ENCODE assay signal across 10 cellular contexts in the genomic region with DNA sequence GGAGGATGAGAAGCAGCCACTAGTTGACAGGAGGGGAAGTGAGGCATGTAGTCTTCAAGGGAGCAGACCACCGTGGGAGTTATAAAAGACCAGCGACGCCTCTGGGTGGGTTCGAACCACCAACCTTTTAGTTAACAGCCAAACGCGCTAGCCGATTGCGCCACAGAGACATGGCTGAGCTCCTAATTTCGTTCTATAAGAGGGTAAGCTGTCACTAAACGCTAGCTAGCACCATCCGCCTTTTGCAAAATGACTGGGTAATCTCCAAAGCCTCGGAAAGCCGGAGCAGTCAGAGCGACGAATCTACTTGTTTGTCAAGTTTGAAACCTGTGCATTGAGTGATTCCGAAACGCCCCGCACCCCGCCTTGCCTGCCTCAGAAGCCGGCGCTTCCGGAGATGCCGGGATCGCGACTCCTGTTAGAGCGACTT. TPM values are rescaled to one million over a fixed set of nuclear protein-coding genes. Genes with fewer than 3 reads are reported as not detected.
DNase-seq lines count a peak whose midpoint lies in the region; ATAC-seq and TF ChIP-seq lines count a peak whose summit lies in the region.
"Not testable (repeated sequence)": the region's sequence is repeated elsewhere in the genome, so short reads cannot be mapped to it uniquely, and the experiment has no call there.
"Had no signal": no experiment of that assay in that cellular context is flagged by ENCODE, and none has a peak within 500 bp of the region (broad histone marks: within the 10 kb centered on the region; RNA-seq: fewer than 3 reads in every experiment).

No MANE protein-coding gene starts in this region.

- not testable (repeated sequence) for TF ChIP-seq POLR2A in esophagus muscularis mucosa (IDR thresholded peaks at IDR 0.05; ENCODE audit: low read depth); stomach (IDR thresholded peaks at IDR 0.05)

- H3K4me3 ChIP-seq in esophagus muscularis mucosa (peak overlapping the region in 1 of 4 donors; percentile 2), left lung (peak overlapping the region in 1 of 2 donors; percentile 11), smooth muscle cell (peak overlapping the region; percentile 31), stomach (peak overlapping the region in 1 of 4 donors; percentile 19)

- H3K9ac ChIP-seq in smooth muscle cell (ENCODE audit: low read depth) = not testable (repeated sequence)

- H3K9me3 ChIP-seq in esophagus muscularis mucosa; left lung; smooth muscle cell (replicated peaks; ENCODE audit: low read depth); stomach: not testable (repeated sequence)

- H3K79me2 ChIP-seq in smooth muscle cell (ENCODE audit: low read depth) = not testable (repeated sequence)

- H3K9me3 Mint-ChIP-seq in activated naive CD4-positive, alpha-beta T cell treated with anti-CD3 and anti-CD28 coated beads for 36 hours = not testable (repeated sequence)

- H3K4me1 ChIP-seq in esophagus muscularis mucosa; left lung; smooth muscle cell (ENCODE audit: low read depth); stomach: not testable (repeated sequence)

- H3K36me3 ChIP-seq in esophagus muscularis mucosa; left lung; smooth muscle cell (ENCODE audit: low read depth); stomach: not testable (repeated sequence)

- CTCF ChIA-PET in activated naive CD4-positive, alpha-beta T cell treated with anti-CD3 and anti-CD28 coated beads for 36 hours (lab: Charles Lee) = not testable (repeated sequence)

- not testable (repeated sequence) for H3K4me1 Mint-ChIP-seq in activated naive CD4-positive, alpha-beta T cell treated with anti-CD3 and anti-CD28 coated beads for 36 hours (ENCODE audit: low read depth)

- WGBS in esophagus muscularis mucosa = 13% methylated on average over 17 of the region's 26 CpGs
- 9% methylated on average over 26 of the region's 26 CpGs for WGBS in smooth muscle cell (ENCODE audit: low lambda C conversion rate)
- WGBS in stomach, 5 donors = 2 to 8% (median 4%) methylated on average over 20 to 26 of the region's 26 CpGs

- not testable (repeated sequence) for H3F3A ChIP-seq in smooth muscle cell (ENCODE audit: low read depth)

- H3K4me2 ChIP-seq in smooth muscle cell = peak overlapping the region; percentile 67

- peak; percentile 64 for ATAC-seq in left lung

- intact Hi-C loops in activated naive CD4-positive, alpha-beta T cell treated with anti-CD3 and anti-CD28 coated beads for 36 hours (cut with micrococcal nuclease); esophagus muscularis mucosa (cut with DNase I); left lung (cut with DNase I); stomach (cut with DNase I; ENCODE audit: low total_unique reads): not testable (repeated sequence)

- peak overlapping the region; percentile 75 for H3K27ac Mint-ChIP-seq in activated naive CD4-positive, alpha-beta T cell treated with anti-CD3 and anti-CD28 coated beads for 36 hours

- not testable (repeated sequence) for H3K36me3 Mint-ChIP-seq in activated naive CD4-positive, alpha-beta T cell treated with anti-CD3 and anti-CD28 coated beads for 36 hours (ENCODE audit: low read depth)

- H2AFZ ChIP-seq in smooth muscle cell (ENCODE audit: low read depth) = peak overlapping the region; percentile 51

- H3K27ac ChIP-seq in esophagus muscularis mucosa (replicated peaks in 1 of 4); left lung; smooth muscle cell (ENCODE audit: low read depth); stomach: not testable (repeated sequence)

- peak overlapping the region; percentile 68 for H3K4me3 Mint-ChIP-seq in activated naive CD4-positive, alpha-beta T cell treated with anti-CD3 and anti-CD28 coated beads for 36 hours

- TF ChIP-seq CTCF in esophagus muscularis mucosa (IDR thresholded peaks at IDR 0.05); left lung (IDR thresholded peaks at IDR 0.05); smooth muscle cell (IDR thresholded peaks at IDR 0.05; ENCODE audit: borderline replicate concordance, insufficient read depth, poor library complexity, severe bottlenecking); stomach (IDR thresholded peaks at IDR 0.05): not testable (repeated sequence)

- not testable (repeated sequence) for H4K20me1 ChIP-seq in smooth muscle cell (ENCODE audit: low read depth)

- not testable (repeated sequence) for TF ChIP-seq EP300 in esophagus muscularis mucosa (IDR thresholded peaks at IDR 0.05); stomach (IDR thresholded peaks at IDR 0.05)

- peak; percentile 4 for DNase-seq in ELR (ENCODE audit: low read depth)
- peak; percentile 58 for DNase-seq in NCI-H146 treated with DMSO at 0.1 percent for 48 hours (lab: John Stamatoyannopoulos, UW; ENCODE audit: unreplicated experiment)
- DNase-seq in activated CD4-positive, alpha-beta T cell treated with anti-CD3 and anti-CD28 coated beads for 24 hours (ENCODE audit: low read depth in 2 of 2) = peak; percentile 40 to 53
- peak; percentile 86 for DNase-seq in activated naive CD4-positive, alpha-beta T cell treated with anti-CD3 and anti-CD28 coated beads for 36 hours
- DNase-seq in esophagus muscularis mucosa (ENCODE audit: extremely low spot score) = peak; percentile 74
- peak; percentile 35 to 80 for DNase-seq in left lung
- not testable (repeated sequence) for DNase-seq in smooth muscle cell (lab: John Stamatoyannopoulos, UW; ENCODE audit: unreplicated experiment)
- peak; percentile 28 for DNase-seq in stomach

- not testable (repeated sequence) for H3K27me3 Mint-ChIP-seq in activated naive CD4-positive, alpha-beta T cell treated with anti-CD3 and anti-CD28 coated beads for 36 hours (ENCODE audit: low read depth)

- H3K27me3 ChIP-seq in esophagus muscularis mucosa; left lung; smooth muscle cell (ENCODE audit: low read depth); stomach: not testable (repeated sequence)

RNA-seq across cellular contexts. Expression of a gene that starts 42.3 kb away (rescaled TPM):
- total RNA-seq in activated naive CD4-positive, alpha-beta T cell treated with anti-CD3 and anti-CD28 coated beads for 36 hours = not detected
- total RNA-seq in esophagus muscularis mucosa (10 to 100 TPM in 1 of 4 donors, 1 to 10 TPM in 2, under 1 TPM in 1; 0.17 to 23.2 (median 3.6) TPM), left lung (10 to 100 TPM; 16.7 to 43.6 TPM), smooth muscle cell (not detected in 2 replicates), stomach (1 to 10 TPM in 2 of 5 donors, not detected in 3; 3.5 to 5.3 TPM)
- polyA plus RNA-seq in smooth muscle cell (not detected in 2 replicates), stomach (1 to 10 TPM; 3.9 to 9.4 (median 7.5) TPM)
- total RNA-seq: glomerular endothelial cell; T-helper 1 cell treated with Interleukin-12 subunit alpha and Interleukin-12 subunit beta and Interleukin-4 antibody, amounts not matched to agents 30 ng/mL and 1 ng/mL, for 36 hours had no signal
